16 cellular contexts compared by ENCODE assay signal in the genomic region with DNA sequence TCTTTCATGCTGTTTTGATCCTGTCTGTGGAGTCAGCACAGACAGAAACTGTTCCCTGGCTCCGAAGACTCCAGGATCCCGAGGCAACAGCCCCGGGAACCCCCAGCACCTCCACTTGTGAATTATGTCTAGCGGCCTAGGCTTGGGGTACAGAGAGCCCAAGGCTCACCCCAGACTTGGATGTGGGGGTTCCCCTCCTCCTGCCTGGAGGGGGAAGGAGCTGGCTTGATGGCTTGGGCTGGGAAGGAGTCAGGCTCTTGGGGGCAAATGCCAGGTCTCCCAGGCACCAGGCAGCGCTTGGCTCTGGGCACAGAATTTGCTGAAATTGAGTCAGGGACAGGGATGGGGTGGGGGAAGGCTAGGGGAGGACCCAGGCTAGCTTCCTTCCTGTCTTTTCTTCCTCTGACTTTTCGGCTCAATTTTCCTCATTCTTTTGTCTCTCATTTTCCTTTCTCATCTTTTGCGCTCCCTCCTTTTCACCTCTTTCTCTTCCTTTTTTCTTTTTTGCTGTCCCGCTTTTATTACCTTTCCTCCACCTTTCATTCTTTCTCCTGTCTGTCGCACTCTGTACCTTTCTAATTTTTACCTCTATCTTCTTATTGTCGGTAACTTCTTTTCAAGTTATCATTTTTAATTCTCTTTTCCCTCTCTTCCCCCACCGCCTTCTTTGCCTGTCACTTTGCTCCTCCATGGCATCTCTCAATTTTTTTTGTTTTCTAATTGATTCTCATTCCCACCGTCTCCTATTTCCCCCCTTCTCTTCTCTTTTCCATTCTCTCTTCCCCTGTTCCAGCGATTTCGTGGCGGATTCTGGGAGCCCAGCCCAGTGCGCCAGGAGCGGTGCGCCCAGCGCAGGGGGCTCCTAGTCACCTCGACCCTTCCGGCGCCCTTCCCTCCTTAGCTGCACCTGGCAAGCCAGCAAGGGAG. TPM values are rescaled to one million over a fixed set of nuclear protein-coding genes. Genes with fewer than 3 reads are reported as not detected.
A peak's percentile ranks its signal among the peaks of the same experiment; 100 is the strongest.
DNase-seq lines count a peak whose midpoint lies in the region; ATAC-seq and TF ChIP-seq lines count a peak whose summit lies in the region.
"Had no signal": no experiment of that assay in that cellular context is flagged by ENCODE, and none has a peak within 500 bp of the region (broad histone marks: within the 10 kb centered on the region; RNA-seq: fewer than 3 reads in every experiment).

No MANE protein-coding gene starts in this region.

- H3K9ac ChIP-seq in mammary epithelial cell (ENCODE audit: insufficient read depth, low read length), result no peak overlapping the region

- peaks cover 68% of the 10 kb centered on the region for H3K27me3 ChIP-seq in cardiac muscle cell
- peaks cover 43 to 96% (median 68%) of the 10 kb centered on the region in 9 donors for H3K27me3 ChIP-seq in heart left ventricle
- H3K27me3 ChIP-seq in mammary epithelial cell (ENCODE audit: insufficient read depth, low read length), result peaks cover 7% of the 10 kb centered on the region

- H3K36me3 Mint-ChIP-seq in type B pancreatic cell, result peaks cover 10% of the 10 kb centered on the region
- no peaks in the 10 kb centered on the region for H3K36me3 Mint-ChIP-seq in T-helper 2 cell treated with Interferon-gamma antibody and Interleukin-4, amounts not matched to agents 5 μg/mL and 100 μg/mL, for 36 hours (ENCODE audit: low read depth)

- no peak for ATAC-seq in heart left ventricle
- ATAC-seq: left ventricle myocardium superior had no signal

- H3K36me3 ChIP-seq in cardiac muscle cell (peaks cover 5% of the 10 kb centered on the region), heart left ventricle (peaks cover 0 to 5% (median 0%) of the 10 kb centered on the region in 9 donors), mammary epithelial cell (ENCODE audit: insufficient read depth, low read length) (no peaks in the 10 kb centered on the region), mesodermal cell (ENCODE audit: control insufficient read depth, insufficient read depth, low read length) (peaks cover 30% of the 10 kb centered on the region)
- H3K36me3 ChIP-seq: thyroid gland had no signal

- DNase-seq in cardiac muscle cell (ENCODE audit: low read depth in 1 of 2, low spot score in 1 of 2) (no peak), heart left ventricle (no peak), mammary epithelial cell (no peak), type B pancreatic cell (ENCODE audit: extremely low spot score, unreplicated experiment) (no peak), dermis blood vessel endothelial cell (no peak)
- DNase-seq in T-helper 2 cell treated with Interferon-gamma antibody and Interleukin-4, amounts not matched to agents 5 μg/mL and 100 μg/mL, for 36 hours (ENCODE audit: low spot score), result no peak
- DNase-seq in activated CD4-positive, alpha-beta T cell treated with anti-CD3 and anti-CD28 coated beads, Interleukin-2, amount 50 U/mL, for 1 hour, result no peak
- DNase-seq: activated CD4-positive, alpha-beta memory T cell treated with anti-CD3 and anti-CD28 coated beads, Interleukin-2, amount 10 ng/mL, durations not matched to agents 7 days and 5 days; activated gamma-delta T cell treated with Interleukin-2 at 50 U/mL for 16 hours; left ventricle myocardium superior; NCI-H1436; occipital lobe; thyroid gland had no signal

- no peaks in the 10 kb centered on the region for H3K79me2 ChIP-seq in mammary epithelial cell (ENCODE audit: insufficient read depth, low read length)

- H3K4me3 ChIP-seq in cardiac muscle cell (peak overlapping the region; percentile 34), heart left ventricle (peak overlapping the region in 2 of 12 donors; percentile 2 to 13), mammary epithelial cell (replicated peaks in 1 of 3; ENCODE audit: insufficient read depth in 1 of 3, low read depth in 2 of 3, low read length in 3 of 3) (peak overlapping the region; percentile 31 to 42 (median 36)), mesodermal cell (ENCODE audit: extremely low read depth, insufficient read depth, low read length, poor library complexity, severe bottlenecking) (peak overlapping the region; percentile 38)
- H3K4me3 ChIP-seq: thyroid gland had no signal

- no peaks in the 10 kb centered on the region for H3K9me3 ChIP-seq in cardiac muscle cell (ENCODE audit: low read depth)
- no peaks in the 10 kb centered on the region for H3K9me3 ChIP-seq in heart left ventricle
- H3K9me3 ChIP-seq in mammary epithelial cell (replicated peaks; ENCODE audit: insufficient read depth, low read length), result no peaks in the 10 kb centered on the region
- no peaks in the 10 kb centered on the region for H3K9me3 ChIP-seq in mesodermal cell (ENCODE audit: control insufficient read depth, low read length)
- H3K9me3 ChIP-seq: thyroid gland had no signal

- dilution Hi-C loops in mammary epithelial cell (cut with HindIII; ENCODE audit: low sequenced_read_pairs), result no loop called here

- peak overlapping the region; percentile 83 for H2AFZ ChIP-seq in mammary epithelial cell (ENCODE audit: low read depth, low read length)

- H3K27ac ChIP-seq in cardiac muscle cell (no peak overlapping the region), heart left ventricle (no peak overlapping the region), mammary epithelial cell (ENCODE audit: insufficient read depth, low read depth, low read length) (no peak overlapping the region), mesodermal cell (ENCODE audit: low read depth, low read length, severe bottlenecking) (peak overlapping the region; percentile 92)
- H3K27ac ChIP-seq: thyroid gland had no signal

- no TSS peak for BruUV-seq in mammary epithelial cell (replicated peaks; lab: Mats Ljungman, UMichigan)

- 9 to 13% (median 10%) methylated on average over 19 to 22 of the region's 22 CpGs for WGBS in heart left ventricle, 4 donors
- WGBS in mammary epithelial cell (ENCODE audit: low coverage, missing lambda C conversion rate), result 73% methylated on average over 14 of the region's 22 CpGs
- 2% methylated on average over 20 of the region's 22 CpGs for WGBS in mesodermal cell (ENCODE audit: insufficient coverage in 2 of 2), 2 experiments

- peak overlapping the region; percentile 90 for H3K4me2 ChIP-seq in mammary epithelial cell (ENCODE audit: insufficient read depth, low read depth, low read length)

- no peaks in the 10 kb centered on the region for H4K20me1 ChIP-seq in mammary epithelial cell (ENCODE audit: insufficient read depth, low read length)

- H3K27ac Mint-ChIP-seq in type B pancreatic cell, result peak overlapping the region; percentile 89
- H3K27ac Mint-ChIP-seq in T-helper 2 cell treated with Interferon-gamma antibody and Interleukin-4, amounts not matched to agents 5 μg/mL and 100 μg/mL, for 36 hours, result no peak overlapping the region
- H3K27ac Mint-ChIP-seq: activated CD4-positive, alpha-beta memory T cell treated with anti-CD3 and anti-CD28 coated beads, Interleukin-2, amount 10 ng/mL, durations not matched to agents 7 days and 5 days had no signal

- H3K4me3 Mint-ChIP-seq in type B pancreatic cell, result peak overlapping the region; percentile 87
- no peak overlapping the region for H3K4me3 Mint-ChIP-seq in T-helper 2 cell treated with Interferon-gamma antibody and Interleukin-4, amounts not matched to agents 5 μg/mL and 100 μg/mL, for 36 hours
- H3K4me3 Mint-ChIP-seq: activated CD4-positive, alpha-beta memory T cell treated with anti-CD3 and anti-CD28 coated beads, Interleukin-2, amount 10 ng/mL, durations not matched to agents 7 days and 5 days had no signal

- in situ Hi-C loops in mammary epithelial cell (cut with MboI; ENCODE audit: low sequenced_read_pairs in 2 of 2), result loop anchor here in 1 of 2 donors (5.0 kb wide), 1 partner anchor 318 kb away; no protein-coding TSS in a partner anchor

- TF ChIP-seq CTCF in cardiac muscle cell (IDR thresholded peaks at IDR 0.05; ENCODE audit: low read depth, low read length), result no peak
- no peak for TF ChIP-seq CTCF in heart left ventricle (IDR thresholded peaks at IDR 0.05)
- TF ChIP-seq CTCF in mammary epithelial cell (conservative IDR thresholded peaks at IDR 0.05 in 1 of 2, IDR thresholded peaks at IDR 0.05 in 1 of 2; ENCODE audit: extremely low read depth in 1 of 2, insufficient read depth in 1 of 2, low read depth in 1 of 2, low read length in 2 of 2), result no peak
- no peak for TF ChIP-seq CTCF in type B pancreatic cell (conservative IDR thresholded peaks at IDR 0.05)

- H3K4me1 ChIP-seq in cardiac muscle cell (ENCODE audit: low read depth), result peaks cover 40% of the 10 kb centered on the region
- H3K4me1 ChIP-seq in heart left ventricle, result peaks cover 0 to 14% (median 4%) of the 10 kb centered on the region in 12 donors
- peaks cover 8% of the 10 kb centered on the region for H3K4me1 ChIP-seq in mammary epithelial cell (ENCODE audit: insufficient read depth, low read length)
- H3K4me1 ChIP-seq in mesodermal cell (ENCODE audit: control insufficient read depth, insufficient read depth, low read length, poor library complexity, severe bottlenecking), result peaks cover 53% of the 10 kb centered on the region

- peaks cover 72% of the 10 kb centered on the region for H3K27me3 Mint-ChIP-seq in type B pancreatic cell
- peaks cover 70% of the 10 kb centered on the region for H3K27me3 Mint-ChIP-seq in T-helper 2 cell treated with Interferon-gamma antibody and Interleukin-4, amounts not matched to agents 5 μg/mL and 100 μg/mL, for 36 hours (ENCODE audit: low read depth)

- intact Hi-C loops in heart left ventricle (cut with DNase I), result loop anchor here in 5 of 10 donors (5.0 to 10.0 kb wide), 4 partner anchors 310 to 410 kb away; no protein-coding TSS in a partner anchor
- intact Hi-C loops in mammary epithelial cell (cut with micrococcal nuclease), result loop anchor here (5.0 to 10.0 kb wide), 2 partner anchors 213 to 710 kb away; no protein-coding TSS in a partner anchor

- no peaks in the 10 kb centered on the region for H3K9me3 Mint-ChIP-seq in type B pancreatic cell
- no peaks in the 10 kb centered on the region for H3K9me3 Mint-ChIP-seq in T-helper 2 cell treated with Interferon-gamma antibody and Interleukin-4, amounts not matched to agents 5 μg/mL and 100 μg/mL, for 36 hours
- H3K9me3 Mint-ChIP-seq: activated CD4-positive, alpha-beta memory T cell treated with anti-CD3 and anti-CD28 coated beads, Interleukin-2, amount 10 ng/mL, durations not matched to agents 7 days and 5 days had no signal

- no peak for TF ChIP-seq POLR2A in heart left ventricle (IDR thresholded peaks at IDR 0.05)

- CTCF ChIA-PET in mammary epithelial cell (lab: Charles Lee; ENCODE audit: low non-redundant PET), result no interaction called here

- peaks cover 58% of the 10 kb centered on the region for H3K4me1 Mint-ChIP-seq in type B pancreatic cell (ENCODE audit: unreplicated experiment)
- no peaks in the 10 kb centered on the region for H3K4me1 Mint-ChIP-seq in T-helper 2 cell treated with Interferon-gamma antibody and Interleukin-4, amounts not matched to agents 5 μg/mL and 100 μg/mL, for 36 hours (ENCODE audit: low read depth)

RNA-seq across cellular contexts. Expression of gene MSX2, which starts 10.5 kb away (rescaled TPM):
- 104 and 125 TPM in 2 replicates for total RNA-seq in cardiac muscle cell
- 91.8 and 123 TPM in 2 replicates for polyA plus RNA-seq in cardiac muscle cell
- 1 to 10 TPM; 1.4 to 5.3 (median 2.0) TPM for total RNA-seq in heart left ventricle
- under 1 TPM; 0.73 to 0.80 TPM for polyA plus RNA-seq in heart left ventricle
- 1 to 10 TPM; 2.0 to 3.3 TPM for total RNA-seq in mammary epithelial cell
- 3.9 TPM for polyA plus RNA-seq in mammary epithelial cell
- polyA minus RNA-seq in mammary epithelial cell, result 0.36 TPM
- polyA plus RNA-seq in mesodermal cell (2013, experiment 1 of 2), result 195 TPM
- 141 TPM for polyA plus RNA-seq in mesodermal cell (2013, experiment 2 of 2)
- total RNA-seq in type B pancreatic cell (ENCODE audit: low replicate concordance), result 55.6 and 69.7 TPM in 2 replicates
- 0.05 and 0.17 TPM in 2 replicates for total RNA-seq in dermis blood vessel endothelial cell
- total RNA-seq: A673; activated CD4-positive, alpha-beta memory T cell treated with anti-CD3 and anti-CD28 coated beads, Interleukin-2, amount 10 ng/mL, durations not matched to agents 7 days and 5 days; endothelial cell of umbilical vein; occipital lobe had no signal
- polyA plus RNA-seq: endothelial cell of umbilical vein had no signal
